Comparison of ENCODE assay signal across 9 cellular contexts in the genomic region with DNA sequence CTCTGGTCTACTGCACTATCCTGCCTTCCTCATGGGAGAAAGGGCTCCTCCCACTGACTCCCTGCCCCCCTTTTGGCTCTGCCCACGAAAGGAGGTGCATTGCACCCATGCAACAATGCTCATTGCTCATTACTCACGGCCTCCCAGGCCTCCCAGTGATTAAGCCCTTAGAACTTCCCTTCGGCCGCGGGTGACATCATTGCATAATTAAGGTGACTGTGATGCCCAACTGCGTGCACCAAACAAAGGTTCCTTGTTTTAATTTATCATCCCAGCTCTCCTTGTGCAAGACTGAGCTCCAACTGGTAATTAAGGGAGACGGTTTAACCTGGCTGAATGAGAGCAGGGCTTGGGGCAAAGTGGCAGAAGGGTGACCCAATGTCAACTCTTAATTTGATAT.
A peak's percentile ranks its signal among the peaks of the same experiment; 100 is the strongest.
DNase-seq lines count a peak whose midpoint lies in the region; TF ChIP-seq lines count a peak whose summit lies in the region.
"Had no signal": no experiment of that assay in that cellular context is flagged by ENCODE, and none has a peak within 500 bp of the region (broad histone marks: within the 10 kb centered on the region; RNA-seq: fewer than 3 reads in every experiment).

No MANE protein-coding gene starts in this region.

- no peak overlapping the region for H3K4me3 ChIP-seq in astrocyte of the cerebellum (ENCODE audit: low read depth, low read length)

- in situ Hi-C loops in astrocyte of the cerebellum (cut with HindIII; ENCODE audit: low sequenced_read_pairs) = no loop called here

- DNase-seq in AG08396 (ENCODE audit: low spot score) (peak; percentile 36), M059J (ENCODE audit: low read depth) (peak; percentile 99), astrocyte of the cerebellum (ENCODE audit: low read depth) (peak; percentile 60), kidney glomerular epithelial cell (lab: John Stamatoyannopoulos, UW) (peak; percentile 96), OCI-M1 (lab: John Stamatoyannopoulos, UW) (no peak), activated gamma-delta T cell treated with Interleukin-2 at 50 U/mL for 16 hours (no peak), NCI-H345 (lab: John Stamatoyannopoulos, UW) (no peak)
- no peak for DNase-seq in activated effector memory CD4-positive, alpha-beta T cell treated with Interleukin-2 at 50 U/mL for 16 hours
- DNase-seq: CD8-positive, alpha-beta T cell had no signal

- no peak for TF ChIP-seq CTCF in astrocyte of the cerebellum (IDR thresholded peaks at IDR 0.05; ENCODE audit: low read depth, low read length, missing control alignments)

Comparison
In these comparisons a context has a peak if more than half of its experiments do, and no peak if none do; other contexts are left out.
1. DNase-seq: peak in AG08396 (single experiment), M059J (single experiment), astrocyte of the cerebellum (single experiment) and kidney glomerular epithelial cell (single experiment); none in OCI-M1 (single experiment), activated effector memory CD4-positive, alpha-beta T cell treated with Interleukin-2 at 50 U/mL for 16 hours (single experiment), activated gamma-delta T cell treated with Interleukin-2 at 50 U/mL for 16 hours (single experiment) and NCI-H345 (single experiment).